15 cellular contexts compared by ENCODE assay signal in genomic region chr4:1728061-1728980, GRCh38. TPM values are rescaled to one million over a fixed set of nuclear protein-coding genes. Genes with fewer than 3 reads are reported as not detected.
A peak's percentile ranks its signal among the peaks of the same experiment; 100 is the strongest.
DNase-seq lines count a peak whose midpoint lies in the region; ATAC-seq, FAIRE-seq and TF ChIP-seq lines count a peak whose summit lies in the region.
"Had no signal": no experiment of that assay in that cellular context is flagged by ENCODE, and none has a peak within 500 bp of the region (broad histone marks: within the 10 kb centered on the region; RNA-seq: fewer than 3 reads in every experiment).

No MANE protein-coding gene starts in this region.

- in situ Hi-C loops in Panc1 (cut with HindIII; ENCODE audit: low pct_unique_long_range_greater_than_20kb, low sequenced_read_pairs) = no loop called here

- no peak; the same call in 1 of the 2 replicates for TF ChIP-seq CTCF in C4-2B (conservative IDR thresholded peaks at IDR 0.05)
- TF ChIP-seq CTCF in Panc1 (IDR thresholded peaks at IDR 0.05) = no peak
- no peak for TF ChIP-seq CTCF in pancreas (IDR thresholded peaks at IDR 0.05)
- no peak for TF ChIP-seq CTCF in GM10266 (IDR thresholded peaks at IDR 0.05; ENCODE audit: control insufficient read depth, insufficient read depth, low read depth, missing control alignments)

- POLR2A ChIA-PET in Panc1 (lab: Charles Lee) = no interaction called here

- FAIRE-seq in pancreas (lab: Jason Lieb, UNC) = no peak
- FAIRE-seq: islet of Langerhans had no signal

- H3K4me3 ChIP-seq in Panc1 (ENCODE audit: low read depth in 2 of 2, low read length in 2 of 2) (no peak overlapping the region), pancreas (no peak overlapping the region)
- H3K4me3 ChIP-seq: neural progenitor cell, SJCRH30 had no signal

- CTCF ChIA-PET in Panc1 (lab: Charles Lee) = no interaction called here

- no peaks in the 10 kb centered on the region for H3K27me3 ChIP-seq in Panc1 (ENCODE audit: control insufficient read depth, insufficient read depth, low read length)
- no peaks in the 10 kb centered on the region for H3K27me3 ChIP-seq in pancreas
- H3K27me3 ChIP-seq: neural progenitor cell, SJCRH30 had no signal

- H3K36me3 ChIP-seq in Panc1 (ENCODE audit: control insufficient read depth, insufficient read depth, low read length) (peaks cover 5% of the 10 kb centered on the region; the same call in 1 of the 2 replicates), pancreas (no peaks in the 10 kb centered on the region)

- DNase-seq in Panc1 (ENCODE audit: low read depth, low spot score) (no peak), epithelial cell of prostate (ENCODE audit: low read depth, low spot score) (no peak), pancreas (peak in 2 of 6 donors; percentile 62 to 66), cerebellar cortex (ENCODE audit: low spot score) (no peak), GM10266 (ENCODE audit: extremely low spot score) (no peak)
- DNase-seq: CD4-positive, CD25-positive, alpha-beta regulatory T cell; central memory CD4-positive, alpha-beta T cell; NCI-H1417; NCI-H69; SJCRH30 had no signal

- H3K9me3 ChIP-seq in Panc1 (ENCODE audit: control insufficient read depth, insufficient read depth, low read depth, low read length) (no peaks in the 10 kb centered on the region), pancreas (no peaks in the 10 kb centered on the region)
- H3K9me3 ChIP-seq: SJCRH30 had no signal

- H3K4me1 ChIP-seq in Panc1 (ENCODE audit: control insufficient read depth, insufficient read depth, low read length) = peaks cover 27% of the 10 kb centered on the region
- H3K4me1 ChIP-seq in pancreas = peaks cover 0 to 6% (median 0%) of the 10 kb centered on the region in 3 donors
- H3K4me1 ChIP-seq: SJCRH30 had no signal

- H3K27ac ChIP-seq in C4-2B = peak overlapping the region; percentile 27
- H3K27ac ChIP-seq in Panc1 (ENCODE audit: low read length) = peak overlapping the region; percentile 77
- H3K27ac ChIP-seq in epithelial cell of prostate = peak overlapping the region; percentile 90
- peak overlapping the region; percentile 10 to 62 (median 46) for H3K27ac ChIP-seq in pancreas
- H3K27ac ChIP-seq: neural progenitor cell, SJCRH30 had no signal

- BruUV-seq in Panc1 (replicated peaks; lab: Mats Ljungman, UMichigan) = TSS peak; percentile 19

- intact Hi-C loops in Panc1 (cut with micrococcal nuclease; ENCODE audit: unreplicated experiment) (no loop called here), pancreas (cut with DNase I) (loop anchor here in 1 of 3 donors (5.0 kb wide), 1 partner anchor 36 kb away; no protein-coding TSS in a partner anchor)

- WGBS in pancreas, 2 donors = 76 to 78% methylated on average over 30 to 31 of the region's 31 CpGs

- ATAC-seq in Panc1 (no peak), pancreas (peak in 1 of 4 donors; percentile 47), GM21529 (IDR thresholded peaks at IDR 0.05; ENCODE audit: unreplicated experiment) (no peak), GM21737 (IDR thresholded peaks at IDR 0.05; ENCODE audit: unreplicated experiment) (no peak)

RNA-seq across cellular contexts. Expression of gene TACC3, which starts 7.0 kb away (rescaled TPM):
- total RNA-seq in Panc1 (2021; ENCODE audit: unreplicated experiment) (106 TPM), pancreas (1 to 10 TPM in 5 of 6 donors, under 1 TPM in 1; 0.97 to 4.4 (median 2.4) TPM)
- 82.2 TPM for polyA plus RNA-seq in Panc1 (2012; ENCODE audit: insufficient read length)
- 1 to 10 TPM; 4.0 to 4.8 TPM for polyA plus RNA-seq in pancreas

RNA-seq across cellular contexts. Expression of gene TMEM129, which starts 7.2 kb away (rescaled TPM):
- 32.6 TPM for total RNA-seq in Panc1 (2021; ENCODE audit: unreplicated experiment)
- 37.6 TPM for polyA plus RNA-seq in Panc1 (2012; ENCODE audit: insufficient read length)
- 10 to 100 TPM; 17.2 to 27.1 (median 18.9) TPM for total RNA-seq in pancreas
- polyA plus RNA-seq in pancreas = 10 to 100 TPM; 25.9 to 32.7 TPM

RNA-seq across cellular contexts. Expression of gene SLBP, which starts 16.2 kb away (rescaled TPM):
- total RNA-seq in Panc1 (2021; ENCODE audit: unreplicated experiment) = 73.4 TPM
- 81.0 TPM for polyA plus RNA-seq in Panc1 (2012; ENCODE audit: insufficient read length)
- total RNA-seq in pancreas = 10 to 100 TPM in 4 of 6 donors, 1 to 10 TPM in 2; 8.7 to 15.8 (median 10.9) TPM
- 10 to 100 TPM; 10.1 to 20.2 TPM for polyA plus RNA-seq in pancreas

RNA-seq across cellular contexts. Expression of gene FAM53A, which starts 44.2 kb away (rescaled TPM):
- 7.0 TPM for total RNA-seq in Panc1 (2021; ENCODE audit: unreplicated experiment)
- polyA plus RNA-seq in Panc1 (2012; ENCODE audit: insufficient read length) = 4.6 TPM
- total RNA-seq in pancreas = 1 to 10 TPM in 4 of 6 donors, under 1 TPM in 2; 0.60 to 1.4 (median 1.2) TPM
- 1 to 10 TPM; 2.4 to 2.7 TPM for polyA plus RNA-seq in pancreas

Comparison
In these comparisons a context has a peak if more than half of its experiments do, and no peak if none do; other contexts are left out.
1. H3K27ac ChIP-seq: peak in every context shown above with its lines; median percentile 90 in epithelial cell of prostate; 77 in Panc1; 46 in pancreas; 27 in C4-2B.
2. RNA of gene TACC3, which starts 7.0 kb away (total RNA-seq): 106 TPM in Panc1 (single experiment); 0.97 to 4.4 TPM in pancreas; every median in the first group is over 10 times any median in the second.